Comparison of ENCODE assay signal across 12 cellular contexts in genomic region chr9:121876212-121876611, GRCh38.
DNase-seq lines count a peak whose midpoint lies in the region; ATAC-seq and TF ChIP-seq lines count a peak whose summit lies in the region.
"Had no signal": no experiment of that assay in that cellular context is flagged by ENCODE, and none has a peak within 500 bp of the region (broad histone marks: within the 10 kb centered on the region; RNA-seq: fewer than 3 reads in every experiment).

No MANE protein-coding gene starts in this region.

- no peaks in the 10 kb centered on the region for H4K20me1 ChIP-seq in GM23248 (ENCODE audit: insufficient read depth)

- H3K4me3 ChIP-seq in GM23248 (no peak overlapping the region), mesendoderm (ENCODE audit: low read length) (no peak overlapping the region)

- in situ Hi-C loops in GM23248 (cut with MboI) (no loop called here), GM13977 (cut with MboI; ENCODE audit: low pct_unique_long_range_greater_than_20kb, low sequenced_read_pairs, unreplicated experiment) (no loop called here)

- no peak overlapping the region for H3K9ac ChIP-seq in GM23248
- H3K9ac ChIP-seq in mesendoderm (ENCODE audit: low read length) = no peak overlapping the region

- H2BK5ac ChIP-seq in mesendoderm (ENCODE audit: low read length) = no peak overlapping the region

- peak overlapping the region; percentile 9 for H3K4me2 ChIP-seq in GM23248 (ENCODE audit: unreplicated experiment)
- H3K4me2 ChIP-seq in mesendoderm (ENCODE audit: low read length) = no peak overlapping the region

- H3K9me3 ChIP-seq in GM23248 (ENCODE audit: low read depth) = no peaks in the 10 kb centered on the region

- H3K27ac Mint-ChIP-seq in stimulated activated memory B cell treated with anti-CD40 and anti-IgM and Interleukin-4, amounts not matched to agents 10 μg/mL and 1 μg/mL and 100 μg/mL, for 72 hours = no peak overlapping the region

- H2BK120ac ChIP-seq in mesendoderm (ENCODE audit: low read depth, low read length) = no peak overlapping the region

- H3K27ac ChIP-seq in GM23248 (no peak overlapping the region), mesendoderm (ENCODE audit: low read depth, low read length) (no peak overlapping the region)

- no peak overlapping the region for H3K18ac ChIP-seq in mesendoderm (ENCODE audit: low read length)

- no peak for TF ChIP-seq CTCF in GM13977 (IDR thresholded peaks at IDR 0.05; ENCODE audit: extremely low read depth, insufficient read depth, missing control alignments)

- H3K9me3 Mint-ChIP-seq in stimulated activated memory B cell treated with anti-CD40 and anti-IgM and Interleukin-4, amounts not matched to agents 10 μg/mL and 1 μg/mL and 100 μg/mL, for 72 hours = no peaks in the 10 kb centered on the region

- peaks cover 21% of the 10 kb centered on the region for H3K4me1 ChIP-seq in GM23248 (ENCODE audit: insufficient read depth)
- no peaks in the 10 kb centered on the region for H3K4me1 ChIP-seq in mesendoderm (ENCODE audit: control insufficient read depth, low read depth, low read length)

- no peak overlapping the region for H4K5ac ChIP-seq in mesendoderm (ENCODE audit: low read length)

- no peaks in the 10 kb centered on the region for H3K36me3 Mint-ChIP-seq in stimulated activated memory B cell treated with anti-CD40 and anti-IgM and Interleukin-4, amounts not matched to agents 10 μg/mL and 1 μg/mL and 100 μg/mL, for 72 hours

- no peak overlapping the region for H2AFZ ChIP-seq in GM23248

- H2AK5ac ChIP-seq in mesendoderm (ENCODE audit: low read length) = no peak overlapping the region

- H3K9me2 ChIP-seq in GM23248 (ENCODE audit: insufficient read depth) = no peaks in the 10 kb centered on the region

- WGBS in GM23248 (ENCODE audit: low coverage in 1 of 2, low lambda C conversion rate in 2 of 2, missing lambda C conversion rate in 2 of 2), 2 experiments = 67 to 68% methylated on average over 1 of the region's 1 CpG
- WGBS in mesendoderm (ENCODE audit: extremely low coverage, insufficient coverage, low lambda C conversion rate) = no CpG with 5 or more reads among the region's 1 CpG

- no peak overlapping the region for H4K8ac ChIP-seq in mesendoderm (ENCODE audit: low read depth, low read length)

- H3K27me3 ChIP-seq in GM23248 (replicated peaks; ENCODE audit: insufficient read depth) (no peaks in the 10 kb centered on the region), mesendoderm (ENCODE audit: insufficient read depth, low read length, poor library complexity) (no peaks in the 10 kb centered on the region)

- no peak overlapping the region for H3K23ac ChIP-seq in mesendoderm (ENCODE audit: low read length)

- H3K4ac ChIP-seq in mesendoderm (ENCODE audit: low read depth, low read length) = no peak overlapping the region

- H3K56ac ChIP-seq in mesendoderm (ENCODE audit: low read length) = peak overlapping the region; percentile 25

- no peak overlapping the region for H3K4me3 Mint-ChIP-seq in stimulated activated memory B cell treated with anti-CD40 and anti-IgM and Interleukin-4, amounts not matched to agents 10 μg/mL and 1 μg/mL and 100 μg/mL, for 72 hours

- H3K79me1 ChIP-seq in mesendoderm (ENCODE audit: low read length) = no peaks in the 10 kb centered on the region

- no peaks in the 10 kb centered on the region for H3K79me2 ChIP-seq in GM23248 (ENCODE audit: insufficient read depth)
- no peaks in the 10 kb centered on the region for H3K79me2 ChIP-seq in mesendoderm (ENCODE audit: control insufficient read depth, insufficient read depth, low read length)

- H3K4me1 Mint-ChIP-seq in stimulated activated memory B cell treated with anti-CD40 and anti-IgM and Interleukin-4, amounts not matched to agents 10 μg/mL and 1 μg/mL and 100 μg/mL, for 72 hours = no peaks in the 10 kb centered on the region

- peak; percentile 27 for ATAC-seq in stimulated activated memory B cell treated with anti-CD40 and anti-IgM and Interleukin-4, amounts not matched to agents 10 μg/mL and 1 μg/mL and 100 μg/mL, for 72 hours

- H3K36me3 ChIP-seq in GM23248 (ENCODE audit: low read depth) (no peaks in the 10 kb centered on the region), mesendoderm (ENCODE audit: control insufficient read depth, insufficient read depth, low read length) (no peaks in the 10 kb centered on the region)

- no peaks in the 10 kb centered on the region for H3K27me3 Mint-ChIP-seq in stimulated activated memory B cell treated with anti-CD40 and anti-IgM and Interleukin-4, amounts not matched to agents 10 μg/mL and 1 μg/mL and 100 μg/mL, for 72 hours

- peaks cover 22% of the 10 kb centered on the region for H3F3A ChIP-seq in GM23248 (ENCODE audit: insufficient read depth)

- DNase-seq in GM23248 (peak; percentile 30), T1000 (lab: John Stamatoyannopoulos, UW) (peak; percentile 36), mesendoderm (no peak), GM13977 (ENCODE audit: low spot score) (no peak), SKM-1 treated with dmso at 0.1 percent for 144 hours (lab: John Stamatoyannopoulos, UW; ENCODE audit: unreplicated experiment) (no peak)
- no peak for DNase-seq in stimulated activated CD8-positive, alpha-beta memory T cell treated with anti-CD3 and anti-CD28 coated beads, Interleukin-4, amount 100 ng/mL, for 48 hours
- DNase-seq: C1 segment of cervical spinal cord, DMS 273 treated with DMSO at 0.1 percent for 48 hours, NCI-H1417 treated with DMSO at 0.1 percent for 48 hours, NCI-H187 treated with DMSO at 0.1 percent for 48 hours, NCI-H524 treated with DMSO at 0.1 percent for 48 hours had no signal

- no peak overlapping the region for H2BK15ac ChIP-seq in mesendoderm (replicated peaks; ENCODE audit: low read depth)

Comparison
In these comparisons a context has a peak if more than half of its experiments do, and no peak if none do; other contexts are left out.
1. DNase-seq: peak in GM23248 (single experiment) and T1000 (single experiment); none in mesendoderm (single experiment), stimulated activated CD8-positive, alpha-beta memory T cell treated with anti-CD3 and anti-CD28 coated beads, Interleukin-4, amount 100 ng/mL, for 48 hours (single experiment), GM13977 (single experiment) and SKM-1 treated with dmso at 0.1 percent for 144 hours (single experiment).